In genomic region chr12:127012109-127012508, GRCh38 we compare ENCODE assay signal across 34 cellular contexts.
"Had no signal": no experiment of that assay in that cellular context is flagged by ENCODE, and none has a peak within 500 bp of the region (broad histone marks: within the 10 kb centered on the region; RNA-seq: fewer than 3 reads in every experiment).

No MANE protein-coding gene starts in this region.

- H3K36me3 ChIP-seq: adrenal gland, ascending aorta, brain microvascular endothelial cell, breast epithelium, cardiac muscle cell had no signal

- H3K27ac ChIP-seq: adrenal gland, ascending aorta, body of pancreas, brain microvascular endothelial cell, breast epithelium, cardiac muscle cell had no signal

- FAIRE-seq: astrocyte, bronchial epithelial cell had no signal

- H3K4me3 ChIP-seq: adrenal gland, ascending aorta, body of pancreas, breast epithelium, cardiac muscle cell had no signal

- DNase-seq: activated effector memory CD4-positive, alpha-beta T cell treated with anti-CD3 and anti-CD28 coated beads, Interleukin-2, amount 50 U/mL, for 16 hours; activated effector memory CD4-positive, alpha-beta T cell treated with Interleukin-2 at 50 U/mL for 16 hours; activated gamma-delta T cell; activated gamma-delta T cell treated with Interleukin-2 at 50 U/mL for 16 hours; activated naive CD4-positive, alpha-beta T cell; activated naive CD4-positive, alpha-beta T cell treated with anti-CD3 and anti-CD28 coated beads for 36 hours; activated naive CD4-positive, alpha-beta T cell treated with anti-CD3 and anti-CD28 coated beads, Interleukin-2, amount 10 ng/mL, durations not matched to agents 7 days and 5 days; activated naive CD4-positive, alpha-beta T cell treated with anti-CD3 and anti-CD28 coated beads, Interleukin-2, amount 50 U/mL, for 16 hours; activated naive CD4-positive, alpha-beta T cell treated with Interleukin-2 at 50 U/mL for 16 hours; activated naive CD8-positive, alpha-beta T cell treated with anti-CD3 and anti-CD28 coated beads for 36 hours; activated naive CD8-positive, alpha-beta T cell treated with anti-CD3 and anti-CD28 coated beads, Interleukin-2, amount 10 ng/mL, durations not matched to agents 7 days and 5 days; activated naive CD8-positive, alpha-beta T cell treated with anti-CD3 and anti-CD28 coated beads, Interleukin-2, amount 50 U/mL, for 24 hours; activated T-cell treated with anti-CD3 and anti-CD28 coated beads, Interleukin-2, amount 50 U/mL, for 1 hour; activated T-cell treated with anti-CD3 and anti-CD28 coated beads, Interleukin-2, amount 50 U/mL, for 24 hours; activated T-cell treated with anti-CD3 and anti-CD28 coated beads, Interleukin-2, amount 50 U/mL, for 4 hours; activated T-cell treated with anti-CD3 and anti-CD28 coated beads, Interleukin-2, amount 50 U/mL, for 48 hours; activated T-cell treated with anti-CD3 and anti-CD28 coated beads, Interleukin-2, amount 50 U/mL, for 72 hours; adrenal gland; amniotic stem cell; amygdala; anterior cingulate cortex; aorta; body of pancreas; brain microvascular endothelial cell; caudate nucleus; central memory CD4-positive, alpha-beta T cell; cerebellar nuclear complex had no signal

- H3K27me3 ChIP-seq: adrenal gland, ascending aorta, body of pancreas, brain microvascular endothelial cell had no signal

- ATAC-seq: activated naive CD4-positive, alpha-beta T cell treated with anti-CD3 and anti-CD28 coated beads, Interleukin-2, amount 50 U/mL, for 72 hours; activated naive CD8-positive, alpha-beta T cell treated with anti-CD3 and anti-CD28 coated beads, Interleukin-2, amount 50 U/mL, for 24 hours; activated T-cell treated with anti-CD3 and anti-CD28 coated beads, Interleukin-2, amount 50 U/mL, for 4 hours; activated T-cell treated with anti-CD3 and anti-CD28 coated beads, Interleukin-2, amount 50 U/mL, for 72 hours; activated T-helper 17 cell treated with anti-CD3 and anti-CD28 coated beads, Interleukin-2, amount 50 U/mL, for 72 hours; body of pancreas had no signal

- H3K9me3 ChIP-seq: adrenal gland, ascending aorta, body of pancreas, breast epithelium had no signal

- H3K4me1 ChIP-seq: adrenal gland, ascending aorta, body of pancreas, breast epithelium had no signal
